8 cellular contexts compared by ENCODE assay signal in the genomic region with DNA sequence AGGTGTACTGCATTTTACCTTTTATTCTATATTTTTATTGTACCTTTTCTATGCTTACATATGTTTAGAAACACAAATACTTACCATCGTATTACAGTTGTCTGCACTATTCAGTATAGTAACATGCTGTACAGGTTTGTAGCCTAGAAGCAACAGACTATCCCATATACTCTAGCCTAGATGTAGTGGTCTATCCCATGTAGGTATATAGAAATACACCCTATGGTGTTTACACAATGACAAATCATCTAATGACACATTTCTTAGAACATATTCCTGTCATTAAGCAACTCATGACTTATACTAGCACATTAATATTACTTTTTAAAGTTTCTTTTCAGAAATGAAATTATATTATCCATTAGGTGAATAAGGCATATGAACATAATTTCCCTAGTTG.
"Had no signal": no experiment of that assay in that cellular context is flagged by ENCODE, and none has a peak within 500 bp of the region (broad histone marks: within the 10 kb centered on the region; RNA-seq: fewer than 3 reads in every experiment).

No MANE protein-coding gene starts in this region.

- H3K9me3 ChIP-seq: HAP-1 had no signal

- DNase-seq: GM23248, GOT3, H7, HFFc6, KG1 had no signal

- ATAC-seq: HCT116 had no signal

- FAIRE-seq: HTR-8/SVneo had no signal

- H3K27ac ChIP-seq: GM23248 had no signal

- H3K36me3 ChIP-seq: HAP-1 had no signal

- H3K9ac ChIP-seq: GM23248 had no signal

- H3K4me3 ChIP-seq: GM23248, HAP-1 had no signal

- H2AFZ ChIP-seq: GM23248 had no signal

- H3K4me1 ChIP-seq: HAP-1 had no signal
